Comparison of ENCODE assay signal across 1 cellular context in genomic region chr1:13723810-13724209, GRCh38.
TF ChIP-seq lines count a peak whose summit lies in the region.

No MANE protein-coding gene starts in this region.

TF ChIP-seq in H1, 55 proteins besides CTCF, POLR2A, EP300 and RAD21 (continued from another document):
- TF ChIP-seq JUND (IDR thresholded peaks at IDR 0.05; ENCODE audit: low read length): no peak
- TF ChIP-seq HDAC2 (IDR thresholded peaks at IDR 0.05; ENCODE audit: borderline replicate concordance in 1 of 2, low read depth in 2 of 2, low read length in 2 of 2): 0 out of 4 replicates have a peak, but pooled peaks of 1 of the 2 experiments have one; percentile 9
- no peak for TF ChIP-seq KDM5A (IDR thresholded peaks at IDR 0.05; ENCODE audit: low read length)
- TF ChIP-seq PHF8 (conservative IDR thresholded peaks at IDR 0.05; ENCODE audit: low read depth, low read length): no peak
- no peak for TF ChIP-seq SAP30 (IDR thresholded peaks at IDR 0.05; ENCODE audit: insufficient read depth, insufficient replicate concordance, low read length)
- TF ChIP-seq BACH1 (IDR thresholded peaks at IDR 0.05; ENCODE audit: low read length): no peak
- TF ChIP-seq NRF1 (IDR thresholded peaks at IDR 0.05; ENCODE audit: low read depth, low read length): no peak
- TF ChIP-seq TAF7 (optimal IDR thresholded peaks at IDR 0.05; ENCODE audit: borderline replicate concordance, low read depth, low read length): no peak
- TF ChIP-seq TEAD4 (IDR thresholded peaks at IDR 0.05; ENCODE audit: low read depth, low read length): no peak
- TF ChIP-seq CBX5 (IDR thresholded peaks at IDR 0.05; ENCODE audit: low read depth, low read length): no peak
- no peak for TF ChIP-seq RBBP5 (IDR thresholded peaks at IDR 0.05; ENCODE audit: borderline replicate concordance, low read depth, low read length)
- no peak for TF ChIP-seq RNF2 (IDR thresholded peaks at IDR 0.05; ENCODE audit: borderline replicate concordance, low read depth, low read length, missing control alignments, poor library complexity, severe bottlenecking)
- TF ChIP-seq SUZ12 (IDR thresholded peaks at IDR 0.05; ENCODE audit: low read length): no peak
- TF ChIP-seq SP2 (IDR thresholded peaks at IDR 0.05; ENCODE audit: low read length): no peak
- no peak for TF ChIP-seq E2F6 (IDR thresholded peaks at IDR 0.05)
- TF ChIP-seq CHD7 (IDR thresholded peaks at IDR 0.05; ENCODE audit: insufficient replicate concordance, low read length): no peak
- TF ChIP-seq SIN3A (conservative IDR thresholded peaks at IDR 0.05 in 1 of 2, IDR thresholded peaks at IDR 0.05 in 1 of 2; ENCODE audit: low read depth in 1 of 2, low read length in 2 of 2): no peak
- TF ChIP-seq SIRT6 (IDR thresholded peaks at IDR 0.05; ENCODE audit: low read length): no peak
- TF ChIP-seq MAFK (IDR thresholded peaks at IDR 0.05; ENCODE audit: low read depth, low read length): no peak
- peak; percentile 96 for TF ChIP-seq POLR2AphosphoS5 (IDR thresholded peaks at IDR 0.05; ENCODE audit: low read depth, low read length)
- TF ChIP-seq TCF12 (IDR thresholded peaks at IDR 0.05; ENCODE audit: low read depth, low read length): peak; percentile 90; the same call in 1 of the 2 replicates
- no peak for TF ChIP-seq BRCA1 (IDR thresholded peaks at IDR 0.05; ENCODE audit: low read depth, low read length)
- TF ChIP-seq TBP (IDR thresholded peaks at IDR 0.05; ENCODE audit: low read depth, low read length): no peak
- TF ChIP-seq POU5F1 (IDR thresholded peaks at IDR 0.05; ENCODE audit: low read depth, low read length): no peak
- no peak for TF ChIP-seq CHD2 (IDR thresholded peaks at IDR 0.05; ENCODE audit: low read length)
- TF ChIP-seq USF2 (IDR thresholded peaks at IDR 0.05; ENCODE audit: low read length): no peak
- peak; percentile 85; the same call in 1 of the 2 replicates for TF ChIP-seq RXRA (IDR thresholded peaks at IDR 0.05; ENCODE audit: insufficient read depth, low read depth, low read length)
- no peak for TF ChIP-seq SRF (IDR thresholded peaks at IDR 0.05; ENCODE audit: low read depth, low read length)
- no peak for TF ChIP-seq CBX8 (IDR thresholded peaks at IDR 0.05; ENCODE audit: borderline replicate concordance, low read depth, low read length)
- TF ChIP-seq ATF3 (IDR thresholded peaks at IDR 0.05; ENCODE audit: insufficient read depth, low read depth, low read length): no peak
- TF ChIP-seq GABPA (IDR thresholded peaks at IDR 0.05; ENCODE audit: borderline replicate concordance, insufficient read depth, low read length): no peak
- no peak for TF ChIP-seq HDAC6 (IDR thresholded peaks at IDR 0.05; ENCODE audit: low read depth, low read length)
- no peak for TF ChIP-seq GTF2F1 (IDR thresholded peaks at IDR 0.05; ENCODE audit: borderline replicate concordance, low read depth, low read length)
- no peak for TF ChIP-seq JUN (IDR thresholded peaks at IDR 0.05; ENCODE audit: low read depth, low read length)
- TF ChIP-seq ATF2 (IDR thresholded peaks at IDR 0.05; ENCODE audit: low read length): no peak
- no peak for TF ChIP-seq KDM1A (IDR thresholded peaks at IDR 0.05; ENCODE audit: borderline replicate concordance, low read length)
- TF ChIP-seq CEBPB (IDR thresholded peaks at IDR 0.05; ENCODE audit: low read depth, low read length): peak; percentile 89
- TF ChIP-seq SIX5 (IDR thresholded peaks at IDR 0.05; ENCODE audit: low read depth, low read length): no peak
- no peak for TF ChIP-seq BCL11A (IDR thresholded peaks at IDR 0.05; ENCODE audit: low read depth in 2 of 2, low read length in 2 of 2)
- no peak for TF ChIP-seq CTBP2 (IDR thresholded peaks at IDR 0.05; ENCODE audit: borderline replicate concordance, insufficient read depth, insufficient read length, low read length)
